Comparison of ENCODE assay signal across 21 cellular contexts in the genomic region with DNA sequence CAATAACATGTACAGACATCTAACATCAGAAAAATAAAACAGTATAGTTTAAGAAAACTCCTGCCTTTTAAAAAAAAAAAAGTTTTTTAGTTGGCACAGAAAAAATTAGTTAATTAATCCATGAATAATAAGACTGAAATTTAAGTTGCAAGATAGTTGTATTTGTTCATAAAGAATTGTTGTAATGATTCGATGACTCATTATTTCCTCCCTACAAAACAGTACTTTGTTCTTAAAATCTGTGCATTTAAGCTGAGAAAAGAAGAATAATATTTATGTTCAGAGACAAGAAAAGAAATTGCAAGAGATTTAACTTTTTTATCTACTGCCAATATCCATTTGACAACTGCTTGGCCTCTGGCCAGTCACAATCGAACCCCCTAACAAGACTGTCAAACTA.
"Had no signal": no experiment of that assay in that cellular context is flagged by ENCODE, and none has a peak within 500 bp of the region (broad histone marks: within the 10 kb centered on the region; RNA-seq: fewer than 3 reads in every experiment).

No MANE protein-coding gene starts in this region.

- H3K36me3 ChIP-seq: colonic mucosa, esophagus muscularis mucosa, neural progenitor cell, prostate gland, right lobe of liver, SJSA1, stomach had no signal

- H3K4me1 Mint-ChIP-seq: activated naive CD4-positive, alpha-beta T cell treated with anti-CD3 and anti-CD28 coated beads, Interleukin-2, amount 50 U/mL, for 24 hours had no signal

- H3K27ac ChIP-seq: colonic mucosa, esophagus muscularis mucosa, neural progenitor cell, prostate gland, right lobe of liver, SJSA1, stomach had no signal

- H3K9me3 Mint-ChIP-seq: activated T-cell treated with anti-CD3 and anti-CD28 coated beads, Interleukin-2, amount 50 U/mL, for 72 hours had no signal

- H3K36me3 Mint-ChIP-seq: activated naive CD4-positive, alpha-beta T cell treated with anti-CD3 and anti-CD28 coated beads, Interleukin-2, amount 50 U/mL, for 24 hours; naive thymus-derived CD4-positive, alpha-beta T cell; neural progenitor cell had no signal

- H3K4me3 ChIP-seq: colonic mucosa, esophagus muscularis mucosa, neural progenitor cell, prostate gland, right lobe of liver, SJSA1, stomach had no signal

- DNase-seq: activated CD4-positive, alpha-beta T cell treated with anti-CD3 and anti-CD28 coated beads, Interleukin-2, amount 50 U/mL, for 4 hours; activated effector memory CD4-positive, alpha-beta T cell treated with anti-CD3 and anti-CD28 coated beads, Interleukin-2, amount 50 U/mL, for 16 hours; activated T-cell treated with anti-CD3 and anti-CD28 coated beads, Interleukin-2, amount 50 U/mL, for 72 hours; caudate nucleus; colonic mucosa; head of caudate nucleus; left ventricle myocardium superior; mesendoderm; naive thymus-derived CD4-positive, alpha-beta T cell; right lobe of liver; small intestine; stimulated activated CD4-positive, alpha-beta T cell treated with anti-CD3 and anti-CD28 coated beads, Interleukin-4, amount 100 ng/mL, for 1 hour; stomach; T-helper 2 cell; trophoblast cell had no signal

- H3K27me3 ChIP-seq: colonic mucosa, esophagus muscularis mucosa, neural progenitor cell, right lobe of liver, SJSA1, stomach had no signal

- FAIRE-seq: frontal cortex, small intestine had no signal

- H3K4me3 Mint-ChIP-seq: activated naive CD4-positive, alpha-beta T cell treated with anti-CD3 and anti-CD28 coated beads, Interleukin-2, amount 50 U/mL, for 24 hours; activated T-cell treated with anti-CD3 and anti-CD28 coated beads, Interleukin-2, amount 50 U/mL, for 72 hours; naive thymus-derived CD4-positive, alpha-beta T cell; neural progenitor cell had no signal

- H3K27ac Mint-ChIP-seq: activated naive CD4-positive, alpha-beta T cell treated with anti-CD3 and anti-CD28 coated beads, Interleukin-2, amount 50 U/mL, for 24 hours; activated T-cell treated with anti-CD3 and anti-CD28 coated beads, Interleukin-2, amount 50 U/mL, for 72 hours; naive thymus-derived CD4-positive, alpha-beta T cell; neural progenitor cell had no signal

- H3K4me1 ChIP-seq: colonic mucosa, esophagus muscularis mucosa, neural progenitor cell, prostate gland, right lobe of liver, SJSA1, stomach had no signal

- H2AFZ ChIP-seq: neural progenitor cell had no signal
